ENCODE assay signal across 10 cellular contexts in genomic region chr5:39716532-39716971, GRCh38.
DNase-seq lines count a peak whose midpoint lies in the region; ATAC-seq and TF ChIP-seq lines count a peak whose summit lies in the region.
"Had no signal": no experiment of that assay in that cellular context is flagged by ENCODE, and none has a peak within 500 bp of the region (broad histone marks: within the 10 kb centered on the region; RNA-seq: fewer than 3 reads in every experiment).

No MANE protein-coding gene starts in this region.

- H3K9me3 ChIP-seq in CD8-positive, alpha-beta memory T cell (ENCODE audit: low read length) = no peaks in the 10 kb centered on the region
- H3K9me3 ChIP-seq in WERI-Rb-1 (ENCODE audit: severe bottlenecking) (no peaks in the 10 kb centered on the region), esophagus squamous epithelium (no peaks in the 10 kb centered on the region), psoas muscle (no peaks in the 10 kb centered on the region), ovary (no peaks in the 10 kb centered on the region)

- no peaks in the 10 kb centered on the region for H3K9me3 Mint-ChIP-seq in CD8-positive, alpha-beta memory T cell
- H3K9me3 Mint-ChIP-seq: T-helper 1 cell treated with Interleukin-12 subunit alpha and Interleukin-12 subunit beta and Interleukin-4 antibody, amounts not matched to agents 30 μg/mL and 1 μg/mL, for 36 hours had no signal

- CTCF ChIA-PET in CD8-positive, alpha-beta memory T cell (lab: Charles Lee) = interaction anchor here (0.8 to 1.0 kb wide), 2 partner anchors 16 to 1162 kb away, joined by 3 to 4 read pairs; no protein-coding TSS in a partner anchor

- TF ChIP-seq CTCF in WERI-Rb-1 (IDR thresholded peaks at IDR 0.05; ENCODE audit: low read depth, low read length) (peak; percentile 69), esophagus squamous epithelium (IDR thresholded peaks at IDR 0.05) (peak in 5 of 6 experiments; percentile 8 to 36 (median 33)), psoas muscle (IDR thresholded peaks at IDR 0.05) (peak; percentile 18), ovary (IDR thresholded peaks at IDR 0.05) (no peak)

- POLR2A ChIA-PET in CD8-positive, alpha-beta memory T cell (lab: Charles Lee) = no interaction called here

- H3K36me3 ChIP-seq in CD8-positive, alpha-beta memory T cell (ENCODE audit: insufficient read depth, low read length) = no peaks in the 10 kb centered on the region
- H3K36me3 ChIP-seq in WERI-Rb-1 = no peaks in the 10 kb centered on the region
- no peaks in the 10 kb centered on the region for H3K36me3 ChIP-seq in esophagus squamous epithelium
- H3K36me3 ChIP-seq in psoas muscle (ENCODE audit: insufficient read depth in 1 of 2, low read depth in 1 of 2) = no peaks in the 10 kb centered on the region
- no peaks in the 10 kb centered on the region for H3K36me3 ChIP-seq in ovary

- 17 to 40% methylated on average over 1 of the region's 1 CpG for WGBS in esophagus squamous epithelium, 2 donors
- 45 to 65% (median 46%) methylated on average over 1 of the region's 1 CpG for WGBS in psoas muscle, 3 donors
- 35 to 62% (median 55%) methylated on average over 1 of the region's 1 CpG for WGBS in ovary, 3 donors

- no peak overlapping the region for H3K4me3 Mint-ChIP-seq in CD8-positive, alpha-beta memory T cell
- H3K4me3 Mint-ChIP-seq: T-helper 1 cell treated with Interleukin-12 subunit alpha and Interleukin-12 subunit beta and Interleukin-4 antibody, amounts not matched to agents 30 μg/mL and 1 μg/mL, for 36 hours had no signal

- no peak overlapping the region for H3K27ac Mint-ChIP-seq in CD8-positive, alpha-beta memory T cell
- H3K27ac Mint-ChIP-seq: T-helper 1 cell treated with Interleukin-12 subunit alpha and Interleukin-12 subunit beta and Interleukin-4 antibody, amounts not matched to agents 30 μg/mL and 1 μg/mL, for 36 hours had no signal

- H3K27me3 Mint-ChIP-seq in CD8-positive, alpha-beta memory T cell = no peaks in the 10 kb centered on the region

- peak in 4 of 5 donors; percentile 1 to 47 (median 4) for DNase-seq in CD8-positive, alpha-beta memory T cell
- peak; percentile 17 for DNase-seq in LoVo (ENCODE audit: low spot score)
- peak; percentile 78 for DNase-seq in WERI-Rb-1
- no peak for DNase-seq in esophagus squamous epithelium (lab: John Stamatoyannopoulos, UW)
- no peak for DNase-seq in psoas muscle
- no peak for DNase-seq in ovary

- H3K36me3 Mint-ChIP-seq in CD8-positive, alpha-beta memory T cell = no peaks in the 10 kb centered on the region

- peak; percentile 61 for ATAC-seq in GM19455 (IDR thresholded peaks at IDR 0.05; ENCODE audit: unreplicated experiment)
- no peak for ATAC-seq in psoas muscle
- ATAC-seq in GM21526 (IDR thresholded peaks at IDR 0.05; ENCODE audit: low FRiP score, unreplicated experiment) = no peak
- ATAC-seq: right cardiac atrium had no signal

- no peak overlapping the region for H3K27ac ChIP-seq in CD8-positive, alpha-beta memory T cell (ENCODE audit: low read depth, low read length)
- H3K27ac ChIP-seq in WERI-Rb-1 (no peak overlapping the region), esophagus squamous epithelium (no peak overlapping the region), psoas muscle (no peak overlapping the region), ovary (no peak overlapping the region)

- no peaks in the 10 kb centered on the region for H3K4me1 Mint-ChIP-seq in CD8-positive, alpha-beta memory T cell

- no peak overlapping the region for H3K4me3 ChIP-seq in CD8-positive, alpha-beta memory T cell (ENCODE audit: low read length)
- H3K4me3 ChIP-seq in WERI-Rb-1 (ENCODE audit: low read depth, low read length) (no peak overlapping the region), esophagus squamous epithelium (no peak overlapping the region), psoas muscle (no peak overlapping the region), ovary (no peak overlapping the region)

- TF ChIP-seq POLR2A in esophagus squamous epithelium (IDR thresholded peaks at IDR 0.05) (no peak), ovary (IDR thresholded peaks at IDR 0.05) (no peak)

- H3K27me3 ChIP-seq in CD8-positive, alpha-beta memory T cell (ENCODE audit: insufficient read depth, low read length, poor library complexity, severe bottlenecking) = no peaks in the 10 kb centered on the region
- H3K27me3 ChIP-seq in WERI-Rb-1 (ENCODE audit: insufficient read depth, low read depth, severe bottlenecking) = no peaks in the 10 kb centered on the region
- H3K27me3 ChIP-seq in esophagus squamous epithelium = no peaks in the 10 kb centered on the region
- no peaks in the 10 kb centered on the region for H3K27me3 ChIP-seq in psoas muscle (ENCODE audit: insufficient read depth in 3 of 3, low read length in 2 of 3)
- H3K27me3 ChIP-seq in ovary = no peaks in the 10 kb centered on the region

- H3K4me1 ChIP-seq in CD8-positive, alpha-beta memory T cell (ENCODE audit: insufficient read depth, low read length) = no peaks in the 10 kb centered on the region
- H3K4me1 ChIP-seq in esophagus squamous epithelium (no peaks in the 10 kb centered on the region), psoas muscle (peaks cover 9% of the 10 kb centered on the region), ovary (ENCODE audit: insufficient read depth) (no peaks in the 10 kb centered on the region)

- intact Hi-C loops in esophagus squamous epithelium (cut with DNase I) (loop anchor here (5.0 kb wide), 1 partner anchor 971 kb away; no protein-coding TSS in a partner anchor), psoas muscle (cut with DNase I) (loop anchor here (10.0 kb wide), 2 partner anchors 968 to 1018 kb away; no protein-coding TSS in a partner anchor), ovary (cut with DNase I) (loop anchor here in 2 of 4 donors (10.0 kb wide), 2 partner anchors 958 to 968 kb away; partner anchors contain the start of gene PTGER4 (in 1 of the 2))

- TF ChIP-seq EP300 in ovary (IDR thresholded peaks at IDR 0.05) = no peak

Comparison
In these comparisons a context has a peak if more than half of its experiments do, and no peak if none do; other contexts are left out.
1. DNase-seq: peak in CD8-positive, alpha-beta memory T cell (4 of 5), LoVo (single experiment) and WERI-Rb-1 (single experiment); none in esophagus squamous epithelium (single experiment), psoas muscle (0 of 2) and ovary (0 of 5).
2. CTCF ChIP-seq: peak in WERI-Rb-1 (single experiment), esophagus squamous epithelium (5 of 6) and psoas muscle (single experiment); none in ovary (0 of 3).